In genomic region chr4:79851625-79852304, GRCh38 we compare ENCODE assay signal across 20 cellular contexts.
DNase-seq lines count a peak whose midpoint lies in the region; ATAC-seq, FAIRE-seq and TF ChIP-seq lines count a peak whose summit lies in the region.
"Had no signal": no experiment of that assay in that cellular context is flagged by ENCODE, and none has a peak within 500 bp of the region (broad histone marks: within the 10 kb centered on the region; RNA-seq: fewer than 3 reads in every experiment).

No MANE protein-coding gene starts in this region.

- H3K27ac Mint-ChIP-seq in activated CD4-positive, alpha-beta T cell treated with anti-CD3 and anti-CD28 coated beads for 36 hours: no peak overlapping the region
- H3K27ac Mint-ChIP-seq in activated CD4-positive, alpha-beta T cell treated with anti-CD3 and anti-CD28 coated beads, Interleukin-2, amount 10 ng/mL, durations not matched to agents 24 days and 14 days: no peak overlapping the region
- H3K27ac Mint-ChIP-seq: activated T-helper 1 cell treated with anti-CD3 and anti-CD28 coated beads, Interleukin-12 subunit alpha, Interleukin-12 subunit beta, Interleukin-2, Interleukin-4 antibody, amounts not matched to agents 30 ng/mL and 10 ng/mL and 1 ng/mL, durations not matched to agents 14 hours and 24 hours and 36 hours; CD4-positive, CD25-positive, alpha-beta regulatory T cell; naive B cell; type B pancreatic cell had no signal

- H3K36me3 ChIP-seq in fibroblast of lung (ENCODE audit: control insufficient read depth, insufficient read depth, low read length) (no peaks in the 10 kb centered on the region), pancreas (no peaks in the 10 kb centered on the region)
- H3K36me3 ChIP-seq: ascending aorta, heart left ventricle had no signal

- H3K9ac ChIP-seq in fibroblast of lung (ENCODE audit: insufficient read depth, low read length): no peak overlapping the region

- no peaks in the 10 kb centered on the region for H3K9me3 ChIP-seq in fibroblast of lung (ENCODE audit: control insufficient read depth, insufficient read depth, low read depth, low read length)
- no peaks in the 10 kb centered on the region for H3K9me3 ChIP-seq in pancreas
- H3K9me3 ChIP-seq: ascending aorta, heart left ventricle had no signal

- peaks cover 4% of the 10 kb centered on the region for H3K4me1 Mint-ChIP-seq in activated CD4-positive, alpha-beta T cell treated with anti-CD3 and anti-CD28 coated beads for 36 hours
- no peaks in the 10 kb centered on the region for H3K4me1 Mint-ChIP-seq in activated CD4-positive, alpha-beta T cell treated with anti-CD3 and anti-CD28 coated beads, Interleukin-2, amount 10 ng/mL, durations not matched to agents 24 days and 14 days
- H3K4me1 Mint-ChIP-seq: CD4-positive, CD25-positive, alpha-beta regulatory T cell; naive B cell had no signal

- H3K27ac ChIP-seq in fibroblast of lung (ENCODE audit: insufficient read depth, low read length) (no peak overlapping the region), pancreas (no peak overlapping the region)
- H3K27ac ChIP-seq: ascending aorta had no signal

- H3K4me1 ChIP-seq in fibroblast of lung (ENCODE audit: control insufficient read depth, extremely low read depth, insufficient read depth, low read length) (no peaks in the 10 kb centered on the region), pancreas (peaks cover 0 to 6% (median 0%) of the 10 kb centered on the region in 3 donors)
- H3K4me1 ChIP-seq: ascending aorta had no signal

- intact Hi-C loops in activated CD4-positive, alpha-beta T cell treated with anti-CD3 and anti-CD28 coated beads for 36 hours (cut with DNase I, micrococcal nuclease): no loop called here
- intact Hi-C loops in activated CD4-positive, alpha-beta T cell treated with anti-CD3 and anti-CD28 coated beads, Interleukin-2, amount 10 ng/mL, durations not matched to agents 24 days and 14 days (cut with micrococcal nuclease): no loop called here
- intact Hi-C loops in pancreas (cut with DNase I): no loop called here

- H3K4me2 ChIP-seq in fibroblast of lung (ENCODE audit: extremely low read depth, insufficient read depth, low read length): peak overlapping the region; percentile 38

- no peaks in the 10 kb centered on the region for H3K27me3 ChIP-seq in fibroblast of lung (ENCODE audit: control insufficient read depth, insufficient read depth, low read length)
- no peaks in the 10 kb centered on the region for H3K27me3 ChIP-seq in pancreas
- H3K27me3 ChIP-seq: ascending aorta, heart left ventricle had no signal

- no peaks in the 10 kb centered on the region for H3K9me3 Mint-ChIP-seq in activated CD4-positive, alpha-beta T cell treated with anti-CD3 and anti-CD28 coated beads for 36 hours (ENCODE audit: low read depth)
- peaks cover 7% of the 10 kb centered on the region for H3K9me3 Mint-ChIP-seq in activated CD4-positive, alpha-beta T cell treated with anti-CD3 and anti-CD28 coated beads, Interleukin-2, amount 10 ng/mL, durations not matched to agents 24 days and 14 days
- H3K9me3 Mint-ChIP-seq: activated T-helper 1 cell treated with anti-CD3 and anti-CD28 coated beads, Interleukin-12 subunit alpha, Interleukin-12 subunit beta, Interleukin-2, Interleukin-4 antibody, amounts not matched to agents 30 ng/mL and 10 ng/mL and 1 ng/mL, durations not matched to agents 14 hours and 24 hours and 36 hours had no signal

- TF ChIP-seq CTCF in fibroblast of lung (conservative IDR thresholded peaks at IDR 0.05 in 1 of 2, IDR thresholded peaks at IDR 0.05 in 1 of 2; ENCODE audit: low read depth in 1 of 2, low read length in 2 of 2) (no peak), pancreas (IDR thresholded peaks at IDR 0.05) (no peak)

- H3K4me3 Mint-ChIP-seq in activated CD4-positive, alpha-beta T cell treated with anti-CD3 and anti-CD28 coated beads for 36 hours: no peak overlapping the region
- H3K4me3 Mint-ChIP-seq in activated CD4-positive, alpha-beta T cell treated with anti-CD3 and anti-CD28 coated beads, Interleukin-2, amount 10 ng/mL, durations not matched to agents 24 days and 14 days: no peak overlapping the region
- H3K4me3 Mint-ChIP-seq: activated T-helper 1 cell treated with anti-CD3 and anti-CD28 coated beads, Interleukin-12 subunit alpha, Interleukin-12 subunit beta, Interleukin-2, Interleukin-4 antibody, amounts not matched to agents 30 ng/mL and 10 ng/mL and 1 ng/mL, durations not matched to agents 14 hours and 24 hours and 36 hours; CD4-positive, CD25-positive, alpha-beta regulatory T cell; naive B cell; type B pancreatic cell had no signal

- no peaks in the 10 kb centered on the region for H4K20me1 ChIP-seq in fibroblast of lung (ENCODE audit: control insufficient read depth, extremely low read depth, insufficient read depth, low read length)

- 58 to 75% methylated on average over 1 of the region's 1 CpG for WGBS in pancreas, 2 donors

- no peaks in the 10 kb centered on the region for H3K36me3 Mint-ChIP-seq in activated CD4-positive, alpha-beta T cell treated with anti-CD3 and anti-CD28 coated beads for 36 hours (ENCODE audit: low read depth)
- H3K36me3 Mint-ChIP-seq in activated CD4-positive, alpha-beta T cell treated with anti-CD3 and anti-CD28 coated beads, Interleukin-2, amount 10 ng/mL, durations not matched to agents 24 days and 14 days (ENCODE audit: low read depth): no peaks in the 10 kb centered on the region
- H3K36me3 Mint-ChIP-seq: CD4-positive, CD25-positive, alpha-beta regulatory T cell; naive B cell; type B pancreatic cell had no signal

- H3K4me3 ChIP-seq in fibroblast of lung (replicated peaks in 1 of 4; ENCODE audit: control extremely low read depth in 1 of 4, insufficient read depth in 1 of 4, low read depth in 3 of 4, low read length in 4 of 4): no peak overlapping the region
- H3K4me3 ChIP-seq in pancreas: no peak overlapping the region
- H3K4me3 ChIP-seq: ascending aorta, heart left ventricle had no signal

- no peak for DNase-seq in activated CD4-positive, alpha-beta T cell treated with anti-CD3 and anti-CD28 coated beads for 36 hours
- no peak for DNase-seq in activated CD4-positive, alpha-beta T cell treated with anti-CD3 and anti-CD28 coated beads, Interleukin-2, amount 10 ng/mL, durations not matched to agents 24 days and 14 days
- DNase-seq in fibroblast of lung (ENCODE audit: low read depth in 2 of 2) (peak; percentile 31 to 59), pancreas (no peak), RCC 7860 (ENCODE audit: low spot score) (no peak), NCI-H82 (lab: John Stamatoyannopoulos, UW) (no peak)
- no peak for DNase-seq in stimulated activated naive CD4-positive, alpha-beta T cell treated with Interleukin-2 at 50 U/mL for 16 hours (lab: John Stamatoyannopoulos, UW)
- DNase-seq: 8988T; activated CD4-positive, alpha-beta T cell treated with anti-CD3 and anti-CD28 coated beads, Interleukin-2, amount 50 U/mL, for 1 hour; CD4-positive, CD25-positive, alpha-beta regulatory T cell; effector CD8-positive, alpha-beta T cell; naive B cell; stimulated activated CD4-positive, alpha-beta T cell treated with anti-CD3 and anti-CD28 coated beads, Interleukin-2, amount 100 ng/mL, for 48 hours; T-helper 9 cell had no signal

- H3K27me3 Mint-ChIP-seq in activated CD4-positive, alpha-beta T cell treated with anti-CD3 and anti-CD28 coated beads for 36 hours: peaks cover 13% of the 10 kb centered on the region
- no peaks in the 10 kb centered on the region for H3K27me3 Mint-ChIP-seq in activated CD4-positive, alpha-beta T cell treated with anti-CD3 and anti-CD28 coated beads, Interleukin-2, amount 10 ng/mL, durations not matched to agents 24 days and 14 days
- H3K27me3 Mint-ChIP-seq: type B pancreatic cell had no signal

- CTCF ChIA-PET in activated CD4-positive, alpha-beta T cell treated with anti-CD3 and anti-CD28 coated beads for 36 hours (lab: Charles Lee): interaction anchor here (0.7 to 1.0 kb wide), 2 partner anchors 14 to 19 kb away, joined by 3 read pairs; no protein-coding TSS in a partner anchor

- H2AFZ ChIP-seq in fibroblast of lung (ENCODE audit: low read length): peak overlapping the region; percentile 73

- no peaks in the 10 kb centered on the region for H3K79me2 ChIP-seq in fibroblast of lung (ENCODE audit: control insufficient read depth, insufficient read depth, low read length)

- FAIRE-seq in pancreas (lab: Jason Lieb, UNC) (peak; percentile 64), RCC 7860 (lab: Jason Lieb, UNC) (no peak)
- FAIRE-seq: GM12891 had no signal

- ATAC-seq in activated CD4-positive, alpha-beta T cell treated with anti-CD3 and anti-CD28 coated beads for 36 hours: peak; percentile 47
- ATAC-seq in SK-N-SH treated with all-trans-retinoic acid at 6 μM for 48 hours (peak; percentile 28; the same call in 2 of the 3 replicates), pancreas (no peak)

- POLR2A ChIA-PET in activated CD4-positive, alpha-beta T cell treated with anti-CD3 and anti-CD28 coated beads for 36 hours (lab: Charles Lee): no interaction called here

TF ChIP-seq in SK-N-SH treated with all-trans-retinoic acid at 6 μM for 48 hours, 23 proteins besides CTCF, POLR2A, EP300 and RAD21:
- TF ChIP-seq ZFP30 (CRISPR knock-in tag; IDR thresholded peaks at IDR 0.05): no peak
- TF ChIP-seq SNAI2 (CRISPR knock-in tag; IDR thresholded peaks at IDR 0.05): no peak
- TF ChIP-seq POU6F1 (CRISPR knock-in tag; IDR thresholded peaks at IDR 0.05; ENCODE audit: borderline replicate concordance, low read depth): no peak
TF ChIP-seq in SK-N-SH treated with all-trans-retinoic acid at 6 μM for 48 hours: peak in this region for 0.

Comparison
In these comparisons a context has a peak if more than half of its experiments do, and no peak if none do; other contexts are left out.
1. ATAC-seq: peak in activated CD4-positive, alpha-beta T cell treated with anti-CD3 and anti-CD28 coated beads for 36 hours (single experiment) and SK-N-SH treated with all-trans-retinoic acid at 6 μM for 48 hours (single experiment); none in pancreas (0 of 4).
2. DNase-seq: peak in fibroblast of lung (2 of 2); none in activated CD4-positive, alpha-beta T cell treated with anti-CD3 and anti-CD28 coated beads for 36 hours (single experiment), activated CD4-positive, alpha-beta T cell treated with anti-CD3 and anti-CD28 coated beads, Interleukin-2, amount 10 ng/mL, durations not matched to agents 24 days and 14 days (single experiment), pancreas (0 of 6), RCC 7860 (single experiment), stimulated activated naive CD4-positive, alpha-beta T cell treated with Interleukin-2 at 50 U/mL for 16 hours (single experiment) and NCI-H82 (single experiment).